ENCODE assay signal across 8 cellular contexts in genomic region chrX:52995974-52996304, GRCh38. TPM values are rescaled to one million over a fixed set of nuclear protein-coding genes. Genes with fewer than 3 reads are reported as not detected.
DNase-seq lines count a peak whose midpoint lies in the region; ATAC-seq lines count a peak whose summit lies in the region.

No MANE protein-coding gene starts in this region.

- no CpG with 5 or more reads among the region's 5 CpGs for WGBS in neuronal stem cell (ENCODE audit: extremely low coverage in 2 of 2, insufficient read length in 2 of 2, insufficient replicate concordance in 1 of 2), 2 donors

- H3K27ac Mint-ChIP-seq in CD8-positive, alpha-beta memory T cell = peak overlapping the region; percentile 93 to 100 (median 98)
- H3K27ac Mint-ChIP-seq in dendritic cell treated with granulocyte-macrophage colony-stimulating factor and Interleukin-4, amounts not matched to agents 40 ng/mL and 50 ng/mL, for 4 days = peak overlapping the region; percentile 99

- intact Hi-C loops in dendritic cell treated with granulocyte-macrophage colony-stimulating factor and Interleukin-4, amounts not matched to agents 40 ng/mL and 50 ng/mL, for 4 days (cut with micrococcal nuclease) = no loop called here

- no peaks in the 10 kb centered on the region for H3K9me3 ChIP-seq in CD8-positive, alpha-beta memory T cell (ENCODE audit: low read length)
- H3K9me3 ChIP-seq in KOPT-K1 (ENCODE audit: insufficient read depth, low read length, poor library complexity, severe bottlenecking) (no peaks in the 10 kb centered on the region), neuronal stem cell (replicated peaks in 1 of 2; ENCODE audit: control insufficient read depth in 2 of 2, insufficient read depth in 1 of 2, low read depth in 1 of 2, low read length in 2 of 2) (no peaks in the 10 kb centered on the region)

- H2BK120ac ChIP-seq in neuronal stem cell (ENCODE audit: low read depth, low read length) = no peak overlapping the region

- H3K23ac ChIP-seq in neuronal stem cell (ENCODE audit: low read depth, low read length, poor library complexity) = no peak overlapping the region

- H3K4me2 ChIP-seq in neuronal stem cell (ENCODE audit: insufficient read depth, low read length, poor library complexity, severe bottlenecking) = peak overlapping the region; percentile 26

- POLR2A ChIA-PET in CD8-positive, alpha-beta memory T cell (lab: Charles Lee) = interaction anchor here (1.0 kb wide), 1 partner anchor 61 kb away, joined by 4 read pairs; no protein-coding TSS in a partner anchor

- peaks cover 0 to 10% of the 10 kb centered on the region in 2 donors for H3K27me3 Mint-ChIP-seq in CD8-positive, alpha-beta memory T cell
- peaks cover 15% of the 10 kb centered on the region for H3K27me3 Mint-ChIP-seq in dendritic cell treated with granulocyte-macrophage colony-stimulating factor and Interleukin-4, amounts not matched to agents 40 ng/mL and 50 ng/mL, for 4 days

- H3K4me3 Mint-ChIP-seq in CD8-positive, alpha-beta memory T cell = peak overlapping the region; percentile 89 to 99 (median 94)
- peak overlapping the region; percentile 87 for H3K4me3 Mint-ChIP-seq in dendritic cell treated with granulocyte-macrophage colony-stimulating factor and Interleukin-4, amounts not matched to agents 40 ng/mL and 50 ng/mL, for 4 days

- H3K9ac ChIP-seq in neuronal stem cell (ENCODE audit: low read depth, low read length, poor library complexity) = no peak overlapping the region

- H3K9me3 Mint-ChIP-seq in CD8-positive, alpha-beta memory T cell = no peaks in the 10 kb centered on the region
- H3K9me3 Mint-ChIP-seq in dendritic cell treated with granulocyte-macrophage colony-stimulating factor and Interleukin-4, amounts not matched to agents 40 ng/mL and 50 ng/mL, for 4 days = no peaks in the 10 kb centered on the region

- DNase-seq in CD8-positive, alpha-beta memory T cell = no peak
- DNase-seq in neuronal stem cell (ENCODE audit: low spot score) (no peak), inferior parietal cortex (ENCODE audit: extremely low spot score) (no peak)
- no peak for DNase-seq in stimulated activated CD4-positive, alpha-beta T cell treated with anti-CD3 and anti-CD28 coated beads, Interleukin-4, amount 100 ng/mL, for 24 hours
- no peak for DNase-seq in stimulated activated CD4-positive, alpha-beta T cell treated with anti-CD3 and anti-CD28 coated beads, Interleukin-12 subunit alpha, Interleukin-12 subunit beta, amount 100 ng/mL, for 4 hours

- H3K36me3 Mint-ChIP-seq in CD8-positive, alpha-beta memory T cell = peaks cover 0 to 5% (median 0%) of the 10 kb centered on the region in 3 donors
- peaks cover 14% of the 10 kb centered on the region for H3K36me3 Mint-ChIP-seq in dendritic cell treated with granulocyte-macrophage colony-stimulating factor and Interleukin-4, amounts not matched to agents 40 ng/mL and 50 ng/mL, for 4 days (ENCODE audit: low read depth)

- peak overlapping the region; percentile 94 for H3K4me3 ChIP-seq in CD8-positive, alpha-beta memory T cell (ENCODE audit: low read length)
- H3K4me3 ChIP-seq in neuronal stem cell (ENCODE audit: low read length in 2 of 2) = peak overlapping the region; percentile 65 to 89

- no peak overlapping the region for H3K14ac ChIP-seq in neuronal stem cell (ENCODE audit: low read length)

- no peak overlapping the region for H3K4ac ChIP-seq in neuronal stem cell (ENCODE audit: low read length)

- H3K36me3 ChIP-seq in CD8-positive, alpha-beta memory T cell (ENCODE audit: insufficient read depth, low read length) = no peaks in the 10 kb centered on the region
- no peaks in the 10 kb centered on the region for H3K36me3 ChIP-seq in KOPT-K1 (ENCODE audit: insufficient read depth, low read length)
- H3K36me3 ChIP-seq in neuronal stem cell (replicated peaks in 1 of 2; ENCODE audit: control insufficient read depth in 2 of 2, insufficient read depth in 2 of 2, low read length in 2 of 2) = no peaks in the 10 kb centered on the region

- no peak for ATAC-seq in GM19455 (IDR thresholded peaks at IDR 0.05; ENCODE audit: unreplicated experiment)

- no peak overlapping the region for H2AK5ac ChIP-seq in neuronal stem cell (ENCODE audit: low read depth, low read length)

- no peaks in the 10 kb centered on the region for H3K79me1 ChIP-seq in neuronal stem cell (ENCODE audit: low read depth, low read length)

- no peak overlapping the region for H2BK12ac ChIP-seq in neuronal stem cell (ENCODE audit: low read length)

- H2AFZ ChIP-seq in neuronal stem cell (ENCODE audit: low read length) = peak overlapping the region; percentile 92

- H3K27me3 ChIP-seq in CD8-positive, alpha-beta memory T cell (ENCODE audit: insufficient read depth, low read length, poor library complexity, severe bottlenecking) = no peaks in the 10 kb centered on the region
- peaks cover 0 to 12% (median 0%) of the 10 kb centered on the region in 3 experiments for H3K27me3 ChIP-seq in neuronal stem cell (ENCODE audit: control insufficient read depth in 3 of 3, insufficient read depth in 3 of 3, low read depth in 1 of 3, low read length in 3 of 3)

- peaks cover 17% of the 10 kb centered on the region for H3K4me1 ChIP-seq in CD8-positive, alpha-beta memory T cell (ENCODE audit: insufficient read depth, low read length)
- peaks cover 2 to 8% of the 10 kb centered on the region in 2 donors for H3K4me1 ChIP-seq in neuronal stem cell (ENCODE audit: control insufficient read depth in 2 of 2, insufficient read depth in 1 of 2, low read depth in 1 of 2, low read length in 2 of 2)

- H2BK15ac ChIP-seq in neuronal stem cell (ENCODE audit: low read length) = no peak overlapping the region

- peak overlapping the region; percentile 97 for H3K27ac ChIP-seq in CD8-positive, alpha-beta memory T cell (ENCODE audit: low read depth, low read length)
- H3K27ac ChIP-seq in KOPT-K1 (ENCODE audit: low read depth, low read length, poor library complexity, severe bottlenecking) = peak overlapping the region; percentile 89
- no peak overlapping the region for H3K27ac ChIP-seq in neuronal stem cell (replicated peaks; ENCODE audit: low read length)

- H3K18ac ChIP-seq in neuronal stem cell (ENCODE audit: low read length) = no peak overlapping the region

- CTCF ChIA-PET in CD8-positive, alpha-beta memory T cell (lab: Charles Lee) = interaction anchor here (1.3 kb wide), 1 partner anchor 76 kb away, joined by 5 read pairs; no protein-coding TSS in a partner anchor

- peaks cover 18 to 29% (median 19%) of the 10 kb centered on the region in 3 donors for H3K4me1 Mint-ChIP-seq in CD8-positive, alpha-beta memory T cell
- peaks cover 18% of the 10 kb centered on the region for H3K4me1 Mint-ChIP-seq in dendritic cell treated with granulocyte-macrophage colony-stimulating factor and Interleukin-4, amounts not matched to agents 40 ng/mL and 50 ng/mL, for 4 days (ENCODE audit: low read depth)

- H4K91ac ChIP-seq in neuronal stem cell (ENCODE audit: low read depth, low read length, poor library complexity) = no peak overlapping the region

- H2BK5ac ChIP-seq in neuronal stem cell (ENCODE audit: low read length) = no peak overlapping the region

- no peak overlapping the region for H4K8ac ChIP-seq in neuronal stem cell (ENCODE audit: low read depth, low read length)

RNA-seq across cellular contexts. Expression of gene FAM156A, which starts 37.6 kb away (rescaled TPM):
- 10 to 100 TPM; 18.1 to 18.5 TPM for total RNA-seq in CD8-positive, alpha-beta memory T cell
- polyA plus RNA-seq in CD8-positive, alpha-beta memory T cell = 4.2 TPM
- 15.5 TPM for polyA plus RNA-seq in neuronal stem cell (2013, experiment 1 of 2)
- polyA plus RNA-seq in neuronal stem cell (2013, experiment 2 of 2) = 16.2 TPM

RNA-seq across cellular contexts. Expression of gene GPR173, which starts 52.6 kb away (rescaled TPM):
- total RNA-seq in CD8-positive, alpha-beta memory T cell = not detected
- polyA plus RNA-seq in CD8-positive, alpha-beta memory T cell = not detected
- polyA plus RNA-seq in neuronal stem cell (2013, experiment 1 of 2) = 14.0 TPM
- 14.6 TPM for polyA plus RNA-seq in neuronal stem cell (2013, experiment 2 of 2)
